Comparison of ENCODE assay signal across 2 cellular contexts in genomic region chr3:118671192-118671591, GRCh38.
A peak's percentile ranks its signal among the peaks of the same experiment; 100 is the strongest.
TF ChIP-seq lines count a peak whose summit lies in the region.

No MANE protein-coding gene starts in this region.

TF ChIP-seq in HepG2, 621 proteins besides CTCF, POLR2A, EP300 and RAD21:
- TF ChIP-seq CENPT (CRISPR knock-in tag; IDR thresholded peaks at IDR 0.05; ENCODE audit: low read depth), result no peak
- TF ChIP-seq STAG1 (CRISPR knock-in tag; IDR thresholded peaks at IDR 0.05), result 0 out of 2 replicates have a peak, but pooled peaks have one; percentile 13
TF ChIP-seq in HepG2: peak in this region for 1.

TF ChIP-seq in H1, 55 proteins besides CTCF, POLR2A, EP300 and RAD21:
- no peak for TF ChIP-seq CEBPB (IDR thresholded peaks at IDR 0.05; ENCODE audit: low read depth, low read length)
- TF ChIP-seq KDM1A (IDR thresholded peaks at IDR 0.05; ENCODE audit: borderline replicate concordance, low read length), result no peak
- TF ChIP-seq KDM4A (IDR thresholded peaks at IDR 0.05; ENCODE audit: low read depth, low read length, severe bottlenecking), result no peak
- TF ChIP-seq CBX8 (IDR thresholded peaks at IDR 0.05; ENCODE audit: borderline replicate concordance, low read depth, low read length), result no peak
- no peak for TF ChIP-seq TAF7 (optimal IDR thresholded peaks at IDR 0.05; ENCODE audit: borderline replicate concordance, low read depth, low read length)
- TF ChIP-seq, protein P1, sequence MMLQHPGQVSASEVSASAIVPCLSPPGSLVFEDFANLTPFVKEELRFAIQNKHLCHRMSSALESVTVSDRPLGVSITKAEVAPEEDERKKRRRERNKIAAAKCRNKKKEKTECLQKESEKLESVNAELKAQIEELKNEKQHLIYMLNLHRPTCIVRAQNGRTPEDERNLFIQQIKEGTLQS (IDR thresholded peaks at IDR 0.05; ENCODE audit: insufficient read depth, low read depth, low read length), result no peak
- TF ChIP-seq JUND (IDR thresholded peaks at IDR 0.05; ENCODE audit: low read length), result no peak
- no peak for TF ChIP-seq TBP (IDR thresholded peaks at IDR 0.05; ENCODE audit: low read depth, low read length)
- no peak for TF ChIP-seq EGR1 (IDR thresholded peaks at IDR 0.05; ENCODE audit: borderline replicate concordance, low read depth, low read length)
- no peak for TF ChIP-seq SP1 (IDR thresholded peaks at IDR 0.05; ENCODE audit: low read depth, low read length)
- TF ChIP-seq HDAC6 (IDR thresholded peaks at IDR 0.05; ENCODE audit: low read depth, low read length), result no peak
- no peak for TF ChIP-seq GABPA (IDR thresholded peaks at IDR 0.05; ENCODE audit: borderline replicate concordance, insufficient read depth, low read length)
- TF ChIP-seq FOSL1 (IDR thresholded peaks at IDR 0.05; ENCODE audit: insufficient read depth, low read depth, low read length), result no peak
- no peak for TF ChIP-seq YY1 (IDR thresholded peaks at IDR 0.05; ENCODE audit: low read depth, low read length)
- no peak for TF ChIP-seq PHF8 (conservative IDR thresholded peaks at IDR 0.05; ENCODE audit: low read depth, low read length)
- no peak for TF ChIP-seq ZNF274 (IDR thresholded peaks at IDR 0.05; ENCODE audit: borderline replicate concordance, extremely low read depth, low read length)
- no peak for TF ChIP-seq CBX5 (IDR thresholded peaks at IDR 0.05; ENCODE audit: low read depth, low read length)
- TF ChIP-seq SP4 (IDR thresholded peaks at IDR 0.05; ENCODE audit: low read length), result no peak
